Comparison of ENCODE assay signal across 1 cellular context in the genomic region with DNA sequence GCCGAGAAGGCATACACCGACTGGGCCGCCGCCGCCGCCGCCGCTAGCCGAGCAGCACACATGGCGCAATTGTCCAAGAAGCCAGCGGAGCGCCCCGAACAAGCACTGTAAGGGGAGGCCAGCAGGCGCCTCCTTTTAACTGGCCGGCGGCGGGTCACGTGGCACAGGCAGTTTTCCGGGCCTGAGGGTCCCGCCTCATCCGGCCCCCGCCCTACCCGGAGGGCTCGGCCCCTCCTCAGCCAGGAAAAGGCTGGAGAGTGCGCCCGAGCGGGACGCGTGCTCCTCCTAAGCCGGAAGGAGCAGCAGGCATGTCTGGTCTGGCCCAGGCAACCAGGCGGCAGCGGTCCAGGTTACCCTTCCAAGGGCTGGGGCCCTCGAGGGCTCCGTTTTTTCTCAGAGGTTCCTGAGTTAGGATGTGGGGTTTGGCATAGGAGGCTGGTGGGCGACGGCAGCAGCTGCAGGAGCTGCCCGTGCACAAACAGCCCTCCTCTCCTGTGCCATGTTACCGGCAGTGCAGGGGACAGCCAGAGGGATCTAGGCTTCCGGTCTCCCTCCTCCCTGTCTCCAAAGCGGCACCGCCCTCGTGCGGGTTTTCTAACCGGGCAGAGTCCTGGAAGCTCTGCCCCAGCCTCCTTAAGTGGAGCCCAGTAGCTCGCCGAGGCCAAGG.
TF ChIP-seq lines count a peak whose summit lies in the region.

A gene (minus strand): TSS at position 137 of the 667 bp plus-strand sequence. CDS start 75 bp downstream, at position 62.

TF ChIP-seq in WTC11, 78 proteins besides CTCF, POLR2A, EP300 and RAD21 (continued from another document):
- TF ChIP-seq, protein P1, sequence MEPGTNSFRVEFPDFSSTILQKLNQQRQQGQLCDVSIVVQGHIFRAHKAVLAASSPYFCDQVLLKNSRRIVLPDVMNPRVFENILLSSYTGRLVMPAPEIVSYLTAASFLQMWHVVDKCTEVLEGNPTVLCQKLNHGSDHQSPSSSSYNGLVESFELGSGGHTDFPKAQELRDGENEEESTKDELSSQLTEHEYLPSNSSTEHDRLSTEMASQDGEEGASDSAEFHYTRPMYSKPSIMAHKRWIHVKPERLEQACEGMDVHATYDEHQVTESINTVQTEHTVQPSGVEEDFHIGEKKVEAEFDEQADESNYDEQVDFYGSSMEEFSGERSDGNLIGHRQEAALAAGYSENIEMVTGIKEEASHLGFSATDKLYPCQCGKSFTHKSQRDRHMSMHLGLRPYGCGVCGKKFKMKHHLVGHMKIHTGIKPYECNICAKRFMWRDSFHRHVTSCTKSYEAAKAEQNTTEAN (CRISPR knock-in tag; IDR thresholded peaks at IDR 0.05) = 0 out of 2 replicates have a peak, but pooled peaks have one; percentile 22
- TF ChIP-seq FOXJ3 (CRISPR knock-in tag; IDR thresholded peaks at IDR 0.05; ENCODE audit: borderline replicate concordance) = no peak
